Comparison of ENCODE assay signal across 20 cellular contexts in the genomic region with DNA sequence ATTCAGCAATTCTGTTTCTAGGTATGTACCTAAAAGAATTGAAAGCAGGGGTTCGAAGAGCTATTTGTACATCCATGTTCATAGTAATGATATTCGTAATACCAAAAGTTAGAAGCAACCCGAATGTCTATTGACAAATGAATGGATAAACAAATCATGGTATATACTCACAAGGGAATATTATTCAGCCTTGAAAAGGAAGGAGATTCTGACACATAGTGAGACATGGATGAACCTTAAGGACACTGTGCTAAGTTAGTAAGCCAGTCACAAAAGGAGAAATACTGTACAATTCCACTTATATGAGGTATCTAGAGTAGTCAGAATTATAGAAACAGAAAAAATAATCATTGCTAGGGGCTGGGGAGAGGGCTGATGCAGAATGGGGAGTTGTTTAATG. TPM values are rescaled to one million over a fixed set of nuclear protein-coding genes. Genes with fewer than 3 reads are reported as not detected.
DNase-seq lines count a peak whose midpoint lies in the region; ATAC-seq and TF ChIP-seq lines count a peak whose summit lies in the region.
"Had no signal": no experiment of that assay in that cellular context is flagged by ENCODE, and none has a peak within 500 bp of the region (broad histone marks: within the 10 kb centered on the region; RNA-seq: fewer than 3 reads in every experiment).

No MANE protein-coding gene starts in this region.

- H3K18ac ChIP-seq in mesenchymal stem cell (ENCODE audit: low read depth in 1 of 2, low read length in 2 of 2): no peak overlapping the region

- no peak overlapping the region for H4K91ac ChIP-seq in mesenchymal stem cell (ENCODE audit: low read length)

- no peak overlapping the region for H2AFZ ChIP-seq in mesenchymal stem cell (ENCODE audit: low read depth, low read length)

- H2BK120ac ChIP-seq in mesenchymal stem cell (ENCODE audit: low read depth, low read length): no peak overlapping the region

- peak overlapping the region; percentile 21 for H3K27ac Mint-ChIP-seq in activated naive CD4-positive, alpha-beta T cell treated with anti-CD3 and anti-CD28 coated beads, Interleukin-2, amount 50 U/mL, for 24 hours
- H3K27ac Mint-ChIP-seq in activated naive CD4-positive, alpha-beta T cell treated with anti-CD3 and anti-CD28 coated beads for 36 hours: no peak overlapping the region
- peak overlapping the region; percentile 3 for H3K27ac Mint-ChIP-seq in activated B cell treated with CpG ODN at 0.5 μM for 24 hours
- H3K27ac Mint-ChIP-seq in nephron progenitor cell: peak overlapping the region; percentile 30
- peak overlapping the region; percentile 10 for H3K27ac Mint-ChIP-seq in osteocyte (ENCODE audit: unreplicated experiment)
- H3K27ac Mint-ChIP-seq: CD4-positive, alpha-beta T cell; CD8-positive, alpha-beta T cell had no signal

- POLR2A ChIA-PET in activated B cell treated with CpG ODN at 0.5 μM for 24 hours (lab: Charles Lee): no interaction called here

- no peak overlapping the region for H3K9ac ChIP-seq in mesenchymal stem cell (ENCODE audit: low read length)
- H3K9ac ChIP-seq: BLaER1 treated with 17β-estradiol and CSF1 and Interleukin-3, amounts not matched to agents 10 nM and 100 nM had no signal

- H3K4me3 Mint-ChIP-seq in activated naive CD4-positive, alpha-beta T cell treated with anti-CD3 and anti-CD28 coated beads, Interleukin-2, amount 50 U/mL, for 24 hours: no peak overlapping the region
- no peak overlapping the region for H3K4me3 Mint-ChIP-seq in activated naive CD4-positive, alpha-beta T cell treated with anti-CD3 and anti-CD28 coated beads for 36 hours
- H3K4me3 Mint-ChIP-seq in activated B cell treated with CpG ODN at 0.5 μM for 24 hours (no peak overlapping the region), nephron progenitor cell (no peak overlapping the region), osteocyte (ENCODE audit: unreplicated experiment) (no peak overlapping the region)
- H3K4me3 Mint-ChIP-seq: B cell; CD4-positive, alpha-beta T cell; CD8-positive, alpha-beta T cell had no signal

- intact Hi-C loops in activated naive CD4-positive, alpha-beta T cell treated with anti-CD3 and anti-CD28 coated beads for 36 hours (cut with micrococcal nuclease): no loop called here
- intact Hi-C loops in activated B cell treated with CpG ODN at 0.5 μM for 24 hours (cut with micrococcal nuclease): no loop called here

- H3K4me1 Mint-ChIP-seq in activated naive CD4-positive, alpha-beta T cell treated with anti-CD3 and anti-CD28 coated beads, Interleukin-2, amount 50 U/mL, for 24 hours: peaks cover 47% of the 10 kb centered on the region
- H3K4me1 Mint-ChIP-seq in activated naive CD4-positive, alpha-beta T cell treated with anti-CD3 and anti-CD28 coated beads for 36 hours (ENCODE audit: low read depth): peaks cover 33% of the 10 kb centered on the region
- H3K4me1 Mint-ChIP-seq in activated B cell treated with CpG ODN at 0.5 μM for 24 hours: peaks cover 30% of the 10 kb centered on the region
- H3K4me1 Mint-ChIP-seq in nephron progenitor cell: peaks cover 54% of the 10 kb centered on the region
- H3K4me1 Mint-ChIP-seq in osteocyte (ENCODE audit: unreplicated experiment): peaks cover 43% of the 10 kb centered on the region

- H3K14ac ChIP-seq in mesenchymal stem cell (ENCODE audit: low read length in 2 of 2): no peak overlapping the region

- CTCF ChIA-PET in activated naive CD4-positive, alpha-beta T cell treated with anti-CD3 and anti-CD28 coated beads for 36 hours (lab: Charles Lee): no interaction called here
- CTCF ChIA-PET in activated B cell treated with CpG ODN at 0.5 μM for 24 hours (lab: Charles Lee): interaction anchor here (1.2 kb wide), 1 partner anchor 15 kb away, joined by 3 read pairs; no protein-coding TSS in a partner anchor

- peaks cover 13% of the 10 kb centered on the region for H3K79me1 ChIP-seq in mesenchymal stem cell (replicated peaks; ENCODE audit: low read length, poor library complexity, severe bottlenecking)

- H3K9me3 Mint-ChIP-seq in activated naive CD4-positive, alpha-beta T cell treated with anti-CD3 and anti-CD28 coated beads, Interleukin-2, amount 50 U/mL, for 24 hours: no peaks in the 10 kb centered on the region
- peaks cover 2% of the 10 kb centered on the region for H3K9me3 Mint-ChIP-seq in activated naive CD4-positive, alpha-beta T cell treated with anti-CD3 and anti-CD28 coated beads for 36 hours
- peaks cover 2% of the 10 kb centered on the region for H3K9me3 Mint-ChIP-seq in activated B cell treated with CpG ODN at 0.5 μM for 24 hours
- H3K9me3 Mint-ChIP-seq in nephron progenitor cell: no peaks in the 10 kb centered on the region
- no peaks in the 10 kb centered on the region for H3K9me3 Mint-ChIP-seq in osteocyte (ENCODE audit: unreplicated experiment)
- H3K9me3 Mint-ChIP-seq: CD4-positive, alpha-beta T cell; CD8-positive, alpha-beta T cell had no signal

- peaks cover 2% of the 10 kb centered on the region for H3K4me1 ChIP-seq in mesenchymal stem cell (ENCODE audit: control insufficient read depth, insufficient read depth, low read depth, low read length)

- H4K8ac ChIP-seq in mesenchymal stem cell (ENCODE audit: low read length): no peak overlapping the region

- H3K36me3 ChIP-seq in mesenchymal stem cell (ENCODE audit: control insufficient read depth in 1 of 2, insufficient read depth in 2 of 2, low read depth in 1 of 2, low read length in 2 of 2): no peaks in the 10 kb centered on the region
- H3K36me3 ChIP-seq: BLaER1 treated with 17β-estradiol and CSF1 and Interleukin-3, amounts not matched to agents 10 nM and 100 nM had no signal

- no peaks in the 10 kb centered on the region for H3K9me3 ChIP-seq in mesenchymal stem cell (ENCODE audit: control insufficient read depth, low read length)
- H3K9me3 ChIP-seq: A549; BLaER1 treated with 17β-estradiol and CSF1 and Interleukin-3, amounts not matched to agents 10 nM and 100 nM; Caco-2 had no signal

- TF ChIP-seq CTCF in activated B cell treated with CpG ODN at 0.5 μM for 24 hours (IDR thresholded peaks at IDR 0.05) (no peak), nephron progenitor cell (IDR thresholded peaks at IDR 0.05) (no peak), osteocyte (IDR thresholded peaks at IDR 0.05) (no peak)

- H3K27ac ChIP-seq in mesenchymal stem cell (ENCODE audit: low read length, poor library complexity, severe bottlenecking): no peak overlapping the region
- H3K27ac ChIP-seq: 22Rv1; A549; BLaER1 treated with 17β-estradiol and CSF1 and Interleukin-3, amounts not matched to agents 10 nM and 100 nM; C4-2B had no signal

- H2BK15ac ChIP-seq in mesenchymal stem cell (ENCODE audit: low read depth, poor library complexity, severe bottlenecking): no peak overlapping the region

- no peak overlapping the region for H3K23ac ChIP-seq in mesenchymal stem cell (ENCODE audit: low read length in 2 of 2)

- no peak overlapping the region for H2BK5ac ChIP-seq in mesenchymal stem cell (ENCODE audit: low read depth, low read length, poor library complexity, severe bottlenecking)

- ATAC-seq in activated B cell treated with CpG ODN at 0.5 μM for 24 hours (ENCODE audit: low read depth): no peak
- ATAC-seq: A549; CD8-positive, alpha-beta T cell had no signal

- no peak overlapping the region for H2BK12ac ChIP-seq in mesenchymal stem cell (ENCODE audit: low read length in 2 of 2)

- no peaks in the 10 kb centered on the region for H3K27me3 ChIP-seq in mesenchymal stem cell (ENCODE audit: control insufficient read depth in 1 of 2, insufficient read depth in 1 of 2, low read length in 2 of 2)
- H3K27me3 ChIP-seq: BLaER1 treated with 17β-estradiol and CSF1 and Interleukin-3, amounts not matched to agents 10 nM and 100 nM had no signal

- H3K4me3 ChIP-seq in mesenchymal stem cell (ENCODE audit: insufficient read depth in 1 of 2, low read depth in 1 of 2, low read length in 2 of 2): no peak overlapping the region
- H3K4me3 ChIP-seq: A549; BLaER1 treated with 17β-estradiol and CSF1 and Interleukin-3, amounts not matched to agents 10 nM and 100 nM had no signal

- H2AK5ac ChIP-seq in mesenchymal stem cell (ENCODE audit: low read length, severe bottlenecking): no peak overlapping the region

- no peaks in the 10 kb centered on the region for H3K36me3 Mint-ChIP-seq in activated naive CD4-positive, alpha-beta T cell treated with anti-CD3 and anti-CD28 coated beads, Interleukin-2, amount 50 U/mL, for 24 hours
- H3K36me3 Mint-ChIP-seq in activated naive CD4-positive, alpha-beta T cell treated with anti-CD3 and anti-CD28 coated beads for 36 hours (ENCODE audit: low read depth): no peaks in the 10 kb centered on the region
- H3K36me3 Mint-ChIP-seq in activated B cell treated with CpG ODN at 0.5 μM for 24 hours (ENCODE audit: low read depth) (peaks cover 4% of the 10 kb centered on the region), nephron progenitor cell (ENCODE audit: low read depth) (peaks cover 8% of the 10 kb centered on the region), osteocyte (ENCODE audit: unreplicated experiment) (no peaks in the 10 kb centered on the region)

- WGBS in mesenchymal stem cell: no CpG with 5 or more reads among the region's 3 CpGs

- H3K4ac ChIP-seq in mesenchymal stem cell (ENCODE audit: low read depth in 1 of 2, low read length in 2 of 2): no peak overlapping the region

- DNase-seq in activated naive CD4-positive, alpha-beta T cell treated with anti-CD3 and anti-CD28 coated beads for 36 hours: no peak
- DNase-seq in activated B cell treated with CpG ODN at 0.5 μM for 24 hours: no peak
- DNase-seq in nephron progenitor cell: no peak
- DNase-seq in osteocyte (ENCODE audit: extremely low spot score, unreplicated experiment): no peak
- DNase-seq in GM19240 (ENCODE audit: insufficient read length, low spot score): no peak
- no peak for DNase-seq in mesenchymal stem cell
- DNase-seq in stimulated activated CD8-positive, alpha-beta memory T cell treated with anti-CD3 and anti-CD28 coated beads, Interleukin-4, amount 100 ng/mL, for 48 hours: no peak
- DNase-seq: AML-193; Caco-2; Calu3; CD4-positive, alpha-beta T cell; CD8-positive, alpha-beta T cell; DMS79 treated with DMSO at 0.1 percent for 48 hours; GF-D8 had no signal

- no peak overlapping the region for H3K4me2 ChIP-seq in mesenchymal stem cell (ENCODE audit: low read length, poor library complexity, severe bottlenecking)
- H3K4me2 ChIP-seq: A549; BLaER1 treated with 17β-estradiol and CSF1 and Interleukin-3, amounts not matched to agents 10 nM and 100 nM had no signal

- no peaks in the 10 kb centered on the region for H3K27me3 Mint-ChIP-seq in activated naive CD4-positive, alpha-beta T cell treated with anti-CD3 and anti-CD28 coated beads, Interleukin-2, amount 50 U/mL, for 24 hours
- H3K27me3 Mint-ChIP-seq in activated naive CD4-positive, alpha-beta T cell treated with anti-CD3 and anti-CD28 coated beads for 36 hours (ENCODE audit: low read depth): no peaks in the 10 kb centered on the region
- H3K27me3 Mint-ChIP-seq in activated B cell treated with CpG ODN at 0.5 μM for 24 hours (no peaks in the 10 kb centered on the region), nephron progenitor cell (ENCODE audit: low read depth, poor library complexity) (peaks cover 15% of the 10 kb centered on the region), osteocyte (ENCODE audit: unreplicated experiment) (no peaks in the 10 kb centered on the region)
- H3K27me3 Mint-ChIP-seq: B cell; CD4-positive, alpha-beta T cell had no signal

RNA-seq across cellular contexts. Expression of a gene that starts 4.4 kb away (rescaled TPM):
- total RNA-seq in activated naive CD4-positive, alpha-beta T cell treated with anti-CD3 and anti-CD28 coated beads for 36 hours: 10 to 100 TPM; 11.4 to 11.9 TPM
- total RNA-seq in activated B cell treated with CpG ODN at 0.5 μM for 24 hours (19.4 and 21.6 TPM in 2 replicates), osteocyte (9.1 and 9.4 TPM in 2 replicates)
- polyA plus RNA-seq in mesenchymal stem cell (2013, experiment 1 of 2): 4.3 TPM
- 4.7 TPM for polyA plus RNA-seq in mesenchymal stem cell (2013, experiment 2 of 2)

RNA-seq across cellular contexts. Expression of a gene that starts 30.3 kb away (rescaled TPM):
- not detected for total RNA-seq in activated naive CD4-positive, alpha-beta T cell treated with anti-CD3 and anti-CD28 coated beads for 36 hours
- total RNA-seq in activated B cell treated with CpG ODN at 0.5 μM for 24 hours (0.69 and 1.0 TPM in 2 replicates), osteocyte (88.7 and 99.5 TPM in 2 replicates)
- polyA plus RNA-seq in mesenchymal stem cell (2013, experiment 1 of 2): 14.1 TPM
- polyA plus RNA-seq in mesenchymal stem cell (2013, experiment 2 of 2): 16.0 TPM
- total RNA-seq: CD4-positive, alpha-beta T cell; CD8-positive, alpha-beta T cell had no signal

Comparison
In these comparisons a context has a peak if more than half of its experiments do, and no peak if none do; other contexts are left out.
1. RNA of a gene that starts 30.3 kb away (total RNA-seq): 88.7 to 99.5 TPM in osteocyte; 0.69 to 1.0 TPM in activated B cell treated with CpG ODN at 0.5 μM for 24 hours and not detected in activated naive CD4-positive, alpha-beta T cell treated with anti-CD3 and anti-CD28 coated beads for 36 hours; every median in the first group is over 10 times any median in the second.